In genomic region chr11:60914620-60915249, GRCh38 we compare ENCODE assay signal across 8 cellular contexts. TPM values are rescaled to one million over a fixed set of nuclear protein-coding genes. Genes with fewer than 3 reads are reported as not detected.
DNase-seq lines count a peak whose midpoint lies in the region; ATAC-seq, FAIRE-seq and TF ChIP-seq lines count a peak whose summit lies in the region.

No MANE protein-coding gene starts in this region.

- FAIRE-seq in A549 (lab: Jason Lieb, UNC), result no peak

- TF ChIP-seq EP300 in A549 (IDR thresholded peaks at IDR 0.05) (no peak), esophagus muscularis mucosa (IDR thresholded peaks at IDR 0.05) (no peak)

- H3K27ac ChIP-seq in A549 (peak overlapping the region; percentile 91 to 94), KMS-11 (peak overlapping the region; percentile 68), esophagus muscularis mucosa (replicated peaks in 1 of 4) (peak overlapping the region; percentile 93 to 96 (median 94))

- peak overlapping the region; percentile 74 for H3K9ac ChIP-seq in KMS-11

- peak overlapping the region; percentile 81 for H2AFZ ChIP-seq in KMS-11 (ENCODE audit: low read depth)

- WGBS in A549 (ENCODE audit: missing lambda C conversion rate), result 12% methylated on average over 14 of the region's 32 CpGs
- WGBS in esophagus muscularis mucosa, result 0% methylated on average over 29 of the region's 32 CpGs

- H3K27me3 ChIP-seq in KMS-11 (ENCODE audit: insufficient read depth, low read depth), result no peaks in the 10 kb centered on the region
- H3K27me3 ChIP-seq in esophagus muscularis mucosa, result no peaks in the 10 kb centered on the region

- no peaks in the 10 kb centered on the region for H3K36me3 ChIP-seq in KMS-11 (ENCODE audit: insufficient read depth)
- H3K36me3 ChIP-seq in esophagus muscularis mucosa, result peaks cover under 1 to 9% (median 2%) of the 10 kb centered on the region in 4 donors

- H3K9me3 ChIP-seq in A549 (no peaks in the 10 kb centered on the region), esophagus muscularis mucosa (no peaks in the 10 kb centered on the region)

- H3K4me3 ChIP-seq in A549 (peak overlapping the region; percentile 76), KMS-11 (IDR thresholded peaks at IDR 0.05; ENCODE audit: insufficient read depth, low read depth, low read length) (no peak overlapping the region), esophagus muscularis mucosa (peak overlapping the region; percentile 74 to 92 (median 80))

- H3K4me1 ChIP-seq in A549 (peaks cover 24% of the 10 kb centered on the region), KMS-11 (ENCODE audit: low read depth, poor library complexity, severe bottlenecking) (peaks cover 68% of the 10 kb centered on the region), esophagus muscularis mucosa (peaks cover 50 to 64% (median 59%) of the 10 kb centered on the region in 4 donors)

- intact Hi-C loops in esophagus muscularis mucosa (cut with DNase I), result no loop called here

- TF ChIP-seq POLR2A in A549 (IDR thresholded peaks at IDR 0.05; ENCODE audit: low read length) (no peak), esophagus muscularis mucosa (IDR thresholded peaks at IDR 0.05; ENCODE audit: low read depth) (no peak)

- peaks cover 48% of the 10 kb centered on the region for H3K79me2 ChIP-seq in KMS-11 (ENCODE audit: insufficient read depth, low read depth)

- peaks cover 13% of the 10 kb centered on the region for H3K36me3 Mint-ChIP-seq in nephron progenitor cell (ENCODE audit: low read depth)

- no peak for TF ChIP-seq RAD21 in A549 (conservative IDR thresholded peaks at IDR 0.05 in 1 of 2, IDR thresholded peaks at IDR 0.05 in 1 of 2)

- H3K9me3 Mint-ChIP-seq in nephron progenitor cell, result peaks cover 10% of the 10 kb centered on the region

- H4K20me1 ChIP-seq in KMS-11 (ENCODE audit: insufficient read depth), result peaks cover 4% of the 10 kb centered on the region; the same call in 1 of the 2 replicates

- peak overlapping the region; percentile 98 for H3K4me2 ChIP-seq in A549
- peak overlapping the region; percentile 66 for H3K4me2 ChIP-seq in KMS-11

- peaks cover 67% of the 10 kb centered on the region for H3K4me1 Mint-ChIP-seq in nephron progenitor cell

- ATAC-seq in A549 (peak; percentile 58 to 62), GM18909 (IDR thresholded peaks at IDR 0.05; ENCODE audit: poor library complexity, unreplicated experiment) (peak; percentile 1), GM18867 (IDR thresholded peaks at IDR 0.05; ENCODE audit: unreplicated experiment) (no peak)

- TF ChIP-seq CTCF in A549 (IDR thresholded peaks at IDR 0.05) (no peak), KMS-11 (conservative IDR thresholded peaks at IDR 0.05; ENCODE audit: low read depth, low read length) (no peak), esophagus muscularis mucosa (IDR thresholded peaks at IDR 0.05) (no peak), nephron progenitor cell (IDR thresholded peaks at IDR 0.05) (no peak)

- peaks cover 9% of the 10 kb centered on the region for H3K27me3 Mint-ChIP-seq in nephron progenitor cell (ENCODE audit: low read depth, poor library complexity)

- DNase-seq in A549 (ENCODE audit: low read depth in 1 of 2, low spot score in 1 of 2), result peak in 1 of 2 experiments; percentile 48
- DNase-seq in activated CD8-positive, alpha-beta memory T cell treated with anti-CD3 and anti-CD28 coated beads for 24 hours, result peak; percentile 79
- no peak for DNase-seq in esophagus muscularis mucosa (ENCODE audit: extremely low spot score)
- no peak for DNase-seq in nephron progenitor cell
- no peak for DNase-seq in cerebellar nuclear complex (lab: John Stamatoyannopoulos, UW)

- CTCF ChIA-PET in A549 (lab: Yijun Ruan, JAX), result interaction anchor here (0.7 to 3.7 kb wide), 29 partner anchors 7 to 273 kb away, joined by 3 to 25 read pairs (median 4); partner anchors contain the start of genes PRPF19 and TMEM132A

- H3K4me3 Mint-ChIP-seq in nephron progenitor cell, result peak overlapping the region; percentile 91

- H3K27ac Mint-ChIP-seq in nephron progenitor cell, result peak overlapping the region; percentile 53

- POLR2A ChIA-PET in A549 (lab: Yijun Ruan, JAX), result interaction anchor here (1.0 to 1.7 kb wide), 2 partner anchors 9 to 10 kb away, joined by 4 to 5 read pairs; partner anchors contain the start of gene TMEM132A

TF ChIP-seq in A549, 52 proteins besides CTCF, POLR2A, EP300 and RAD21:
- TF ChIP-seq MAFK (IDR thresholded peaks at IDR 0.05; ENCODE audit: partially characterized antibody), result no peak
- TF ChIP-seq HES2 (IDR thresholded peaks at IDR 0.05), result no peak
- TF ChIP-seq MAZ (IDR thresholded peaks at IDR 0.05; ENCODE audit: borderline replicate concordance, low read depth, low read length), result no peak
TF ChIP-seq in A549: peak in this region for 0.

RNA-seq across cellular contexts. Expression of gene TMEM109, which starts 0.8 kb away (rescaled TPM):
- polyA plus RNA-seq in A549 (2011; rRNA removed), result 40.9 and 58.0 TPM in 2 replicates
- polyA plus RNA-seq in A549 (2012; cell fraction: cytosol; rRNA removed), result 66.3 and 75.3 TPM in 2 replicates
- polyA plus RNA-seq in A549 (2012; cell fraction: nucleus; rRNA removed), result 76.5 and 78.4 TPM in 2 replicates
- polyA plus RNA-seq in A549 (2017; fragmentation: RNase III; extraction: RNeasy Plus Mini Kit Qiagen cat#74134 plus additional on column Dnase treatment), result 88.4 to 93.4 TPM (median 93.0 TPM) in 3 replicates
- polyA minus RNA-seq in A549 (2011; rRNA and poly(A)+ RNA removed), result 33.3 and 36.8 TPM in 2 replicates
- 100 to 1,000 TPM; 106 to 186 (median 138) TPM for total RNA-seq in esophagus muscularis mucosa

RNA-seq across cellular contexts. Expression of gene PRPF19, which starts 8.3 kb away (rescaled TPM):
- polyA plus RNA-seq in A549 (2011; rRNA removed) (41.1 and 51.7 TPM in 2 replicates), A549 (2017; fragmentation: RNase III; extraction: RNeasy Plus Mini Kit Qiagen cat#74134 plus additional on column Dnase treatment) (175 to 184 TPM (median 177 TPM) in 3 replicates)
- 77.9 and 97.7 TPM in 2 replicates for polyA plus RNA-seq in A549 (2012; cell fraction: cytosol; rRNA removed)
- polyA plus RNA-seq in A549 (2012; cell fraction: nucleus; rRNA removed), result 117 and 145 TPM in 2 replicates
- 45.9 and 67.2 TPM in 2 replicates for polyA minus RNA-seq in A549 (2011; rRNA and poly(A)+ RNA removed)
- total RNA-seq in esophagus muscularis mucosa, result 10 to 100 TPM; 35.7 to 63.0 (median 57.1) TPM

RNA-seq across cellular contexts. Expression of gene TMEM132A, which starts 9.5 kb away (rescaled TPM):
- 18.1 and 19.5 TPM in 2 replicates for polyA plus RNA-seq in A549 (2011; rRNA removed)
- polyA plus RNA-seq in A549 (2012; cell fraction: cytosol; rRNA removed), result 58.4 and 83.2 TPM in 2 replicates
- 368 and 501 TPM in 2 replicates for polyA plus RNA-seq in A549 (2012; cell fraction: nucleus; rRNA removed)
- 87.2 to 91.8 TPM (median 88.0 TPM) in 3 replicates for polyA plus RNA-seq in A549 (2017; fragmentation: RNase III; extraction: RNeasy Plus Mini Kit Qiagen cat#74134 plus additional on column Dnase treatment)
- 20.1 and 20.2 TPM in 2 replicates for polyA minus RNA-seq in A549 (2011; rRNA and poly(A)+ RNA removed)
- total RNA-seq in esophagus muscularis mucosa, result 1 to 10 TPM; 2.9 to 9.3 (median 6.8) TPM

RNA-seq across cellular contexts. Expression of gene SLC15A3, which starts 37.2 kb away (rescaled TPM):
- polyA plus RNA-seq in A549 (2011; rRNA removed) (not detected in 2 replicates), A549 (2017; fragmentation: RNase III; extraction: RNeasy Plus Mini Kit Qiagen cat#74134 plus additional on column Dnase treatment) (not detected in 3 replicates)
- not detected in 2 replicates for polyA plus RNA-seq in A549 (2012; cell fraction: cytosol; rRNA removed)
- polyA plus RNA-seq in A549 (2012; cell fraction: nucleus; rRNA removed), result not detected in 2 replicates
- not detected in 2 replicates for polyA minus RNA-seq in A549 (2011; rRNA and poly(A)+ RNA removed)
- total RNA-seq in esophagus muscularis mucosa, result 10 to 100 TPM; 24.1 to 61.0 (median 29.9) TPM

RNA-seq across cellular contexts. Expression of gene ZP1, which starts 47.4 kb away (rescaled TPM):
- polyA plus RNA-seq in A549 (2011; rRNA removed) (0.06 and 0.26 TPM in 2 replicates), A549 (2017; fragmentation: RNase III; extraction: RNeasy Plus Mini Kit Qiagen cat#74134 plus additional on column Dnase treatment) (0.30 to 0.32 TPM (median 0.30 TPM) in 3 replicates)
- polyA plus RNA-seq in A549 (2012; cell fraction: cytosol; rRNA removed), result 0.07 and 0.23 TPM in 2 replicates
- polyA plus RNA-seq in A549 (2012; cell fraction: nucleus; rRNA removed), result 0.32 and 0.73 TPM in 2 replicates
- 0.19 TPM in 1 of 2 replicates, not detected in the other for polyA minus RNA-seq in A549 (2011; rRNA and poly(A)+ RNA removed)
- total RNA-seq in esophagus muscularis mucosa, result under 1 TPM in 1 of 4 donors, not detected in 3; 0.26 TPM
